8 cellular contexts compared by ENCODE assay signal in the genomic region with DNA sequence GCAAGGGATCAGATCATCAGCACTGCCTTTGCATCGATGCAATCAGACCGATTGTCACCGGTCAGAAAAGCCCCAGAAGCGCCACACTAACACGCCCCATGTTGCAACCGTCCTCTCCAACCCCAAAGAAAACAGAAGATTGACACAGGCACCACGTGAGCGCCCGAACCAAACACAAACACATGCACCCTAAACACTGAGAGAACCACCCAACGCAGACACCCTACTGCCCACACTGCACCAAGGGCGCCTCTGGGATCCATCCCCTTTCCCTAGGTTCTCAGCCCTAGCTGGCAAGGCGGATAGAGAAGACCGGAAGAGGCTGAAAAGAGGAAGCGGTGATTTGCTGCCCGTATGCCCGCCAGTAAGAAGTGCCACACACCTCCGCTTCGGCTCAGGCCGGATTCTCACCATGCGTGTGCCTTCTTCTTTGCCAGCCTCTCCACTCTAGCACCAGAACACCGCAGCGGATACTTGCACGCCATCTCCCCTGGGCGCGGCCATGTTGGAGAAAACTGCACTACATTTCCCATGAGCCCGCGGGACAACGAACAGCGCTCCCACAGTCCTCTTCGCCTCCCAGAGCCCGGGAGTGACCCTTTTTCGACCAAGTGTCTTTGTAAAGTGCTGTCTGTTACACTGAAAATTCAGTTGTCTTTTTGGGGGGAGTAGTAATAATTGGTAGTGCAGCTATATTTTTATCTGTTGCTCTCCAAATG. TPM values are rescaled to one million over a fixed set of nuclear protein-coding genes. Genes with fewer than 3 reads are reported as not detected.
DNase-seq lines count a peak whose midpoint lies in the region; ATAC-seq, FAIRE-seq and TF ChIP-seq lines count a peak whose summit lies in the region.

A gene with protein sequence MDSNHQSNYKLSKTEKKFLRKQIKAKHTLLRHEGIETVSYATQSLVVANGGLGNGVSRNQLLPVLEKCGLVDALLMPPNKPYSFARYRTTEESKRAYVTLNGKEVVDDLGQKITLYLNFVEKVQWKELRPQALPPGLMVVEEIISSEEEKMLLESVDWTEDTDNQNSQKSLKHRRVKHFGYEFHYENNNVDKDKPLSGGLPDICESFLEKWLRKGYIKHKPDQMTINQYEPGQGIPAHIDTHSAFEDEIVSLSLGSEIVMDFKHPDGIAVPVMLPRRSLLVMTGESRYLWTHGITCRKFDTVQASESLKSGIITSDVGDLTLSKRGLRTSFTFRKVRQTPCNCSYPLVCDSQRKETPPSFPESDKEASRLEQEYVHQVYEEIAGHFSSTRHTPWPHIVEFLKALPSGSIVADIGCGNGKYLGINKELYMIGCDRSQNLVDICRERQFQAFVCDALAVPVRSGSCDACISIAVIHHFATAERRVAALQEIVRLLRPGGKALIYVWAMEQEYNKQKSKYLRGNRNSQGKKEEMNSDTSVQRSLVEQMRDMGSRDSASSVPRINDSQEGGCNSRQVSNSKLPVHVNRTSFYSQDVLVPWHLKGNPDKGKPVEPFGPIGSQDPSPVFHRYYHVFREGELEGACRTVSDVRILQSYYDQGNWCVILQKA (minus strand): TSS at position 517 of the 719 bp plus-strand sequence. CDS start 4,842 bp downstream, outside the sequence.

- H3K27me3 Mint-ChIP-seq in IgD-negative memory B cell = peaks cover 2% of the 10 kb centered on the region
- no peaks in the 10 kb centered on the region for H3K27me3 Mint-ChIP-seq in activated T-helper 1 cell treated with anti-CD3 and anti-CD28 coated beads, Interleukin-12 subunit alpha, Interleukin-12 subunit beta, Interleukin-2, Interleukin-4 antibody, amounts not matched to agents 30 ng/mL and 10 ng/mL and 1 ng/mL, durations not matched to agents 14 hours and 24 hours and 36 hours (ENCODE audit: insufficient read depth)
- no peaks in the 10 kb centered on the region for H3K27me3 Mint-ChIP-seq in nephron progenitor cell (ENCODE audit: low read depth, poor library complexity)
- no peaks in the 10 kb centered on the region for H3K27me3 Mint-ChIP-seq in stimulated activated naive CD8-positive, alpha-beta T cell treated with anti-CD3 and anti-CD28 coated beads, Interleukin-15, Interleukin-2, amounts not matched to agents 100 ng/mL and 50 ng/mL, for 24 hours

- no peak for FAIRE-seq in RCC 7860 (lab: Jason Lieb, UNC)

- H3K27ac Mint-ChIP-seq in IgD-negative memory B cell (peak within 1 kb of the TSS; percentile 84 to 92 (median 84)), nephron progenitor cell (peak within 1 kb of the TSS; percentile 93)
- H3K27ac Mint-ChIP-seq in activated T-helper 1 cell treated with anti-CD3 and anti-CD28 coated beads, Interleukin-12 subunit alpha, Interleukin-12 subunit beta, Interleukin-2, Interleukin-4 antibody, amounts not matched to agents 30 ng/mL and 10 ng/mL and 1 ng/mL, durations not matched to agents 14 hours and 24 hours and 36 hours = peak within 1 kb of the TSS; percentile 98
- peak within 1 kb of the TSS; percentile 93 for H3K27ac Mint-ChIP-seq in stimulated activated naive CD8-positive, alpha-beta T cell treated with anti-CD3 and anti-CD28 coated beads, Interleukin-15, Interleukin-2, amounts not matched to agents 100 ng/mL and 50 ng/mL, for 24 hours

- H3K9me3 Mint-ChIP-seq in IgD-negative memory B cell (no peaks in the 10 kb centered on the region), nephron progenitor cell (no peaks in the 10 kb centered on the region)
- H3K9me3 Mint-ChIP-seq in activated T-helper 1 cell treated with anti-CD3 and anti-CD28 coated beads, Interleukin-12 subunit alpha, Interleukin-12 subunit beta, Interleukin-2, Interleukin-4 antibody, amounts not matched to agents 30 ng/mL and 10 ng/mL and 1 ng/mL, durations not matched to agents 14 hours and 24 hours and 36 hours = no peaks in the 10 kb centered on the region
- no peaks in the 10 kb centered on the region for H3K9me3 Mint-ChIP-seq in stimulated activated naive CD8-positive, alpha-beta T cell treated with anti-CD3 and anti-CD28 coated beads, Interleukin-15, Interleukin-2, amounts not matched to agents 100 ng/mL and 50 ng/mL, for 24 hours

- intact Hi-C loops in activated T-helper 1 cell treated with anti-CD3 and anti-CD28 coated beads, Interleukin-12 subunit alpha, Interleukin-12 subunit beta, Interleukin-2, Interleukin-4 antibody, amounts not matched to agents 30 ng/mL and 10 ng/mL and 1 ng/mL, durations not matched to agents 14 hours and 24 hours and 36 hours (cut with micrococcal nuclease) = loop anchor here (1.0 to 10.0 kb wide), 13 partner anchors 11 to 1481 kb away; a partner anchor contains a TSS

- DNase-seq in DMS53 (lab: John Stamatoyannopoulos, UW) (peak; percentile 85), RCC 7860 (ENCODE audit: low spot score) (peak; percentile 45), fibroblast of peridontal ligament (ENCODE audit: extremely low read depth) (peak; percentile 61), nephron progenitor cell (peak; percentile 77)
- DNase-seq in activated T-helper 1 cell treated with anti-CD3 and anti-CD28 coated beads, Interleukin-12 subunit alpha, Interleukin-12 subunit beta, Interleukin-2, Interleukin-4 antibody, amounts not matched to agents 30 ng/mL and 10 ng/mL and 1 ng/mL, durations not matched to agents 14 hours and 24 hours and 36 hours (ENCODE audit: low spot score) = peak; percentile 71

- TF ChIP-seq CTCF in nephron progenitor cell (IDR thresholded peaks at IDR 0.05) = no peak

- H3K4me1 Mint-ChIP-seq in IgD-negative memory B cell = peaks cover 41 to 48% (median 48%) of the 10 kb centered on the region in 3 donors
- peaks cover 52% of the 10 kb centered on the region for H3K4me1 Mint-ChIP-seq in activated T-helper 1 cell treated with anti-CD3 and anti-CD28 coated beads, Interleukin-12 subunit alpha, Interleukin-12 subunit beta, Interleukin-2, Interleukin-4 antibody, amounts not matched to agents 30 ng/mL and 10 ng/mL and 1 ng/mL, durations not matched to agents 14 hours and 24 hours and 36 hours (ENCODE audit: low read depth)
- H3K4me1 Mint-ChIP-seq in nephron progenitor cell = peaks cover 28% of the 10 kb centered on the region
- H3K4me1 Mint-ChIP-seq in stimulated activated naive CD8-positive, alpha-beta T cell treated with anti-CD3 and anti-CD28 coated beads, Interleukin-15, Interleukin-2, amounts not matched to agents 100 ng/mL and 50 ng/mL, for 24 hours (ENCODE audit: low read depth) = peaks cover 66% of the 10 kb centered on the region

- ATAC-seq in GM21529 (IDR thresholded peaks at IDR 0.05; ENCODE audit: unreplicated experiment) = peak; percentile 80

- H3K36me3 Mint-ChIP-seq in IgD-negative memory B cell (no peaks in the 10 kb centered on the region), nephron progenitor cell (ENCODE audit: low read depth) (no peaks in the 10 kb centered on the region)
- H3K36me3 Mint-ChIP-seq in activated T-helper 1 cell treated with anti-CD3 and anti-CD28 coated beads, Interleukin-12 subunit alpha, Interleukin-12 subunit beta, Interleukin-2, Interleukin-4 antibody, amounts not matched to agents 30 ng/mL and 10 ng/mL and 1 ng/mL, durations not matched to agents 14 hours and 24 hours and 36 hours (ENCODE audit: low read depth) = peaks cover 3% of the 10 kb centered on the region
- H3K36me3 Mint-ChIP-seq in stimulated activated naive CD8-positive, alpha-beta T cell treated with anti-CD3 and anti-CD28 coated beads, Interleukin-15, Interleukin-2, amounts not matched to agents 100 ng/mL and 50 ng/mL, for 24 hours (ENCODE audit: low read depth) = peaks cover 6% of the 10 kb centered on the region

- peak within 1 kb of the TSS; percentile 89 to 97 (median 92) for H3K4me3 Mint-ChIP-seq in IgD-negative memory B cell
- peak within 1 kb of the TSS; percentile 99 for H3K4me3 Mint-ChIP-seq in activated T-helper 1 cell treated with anti-CD3 and anti-CD28 coated beads, Interleukin-12 subunit alpha, Interleukin-12 subunit beta, Interleukin-2, Interleukin-4 antibody, amounts not matched to agents 30 ng/mL and 10 ng/mL and 1 ng/mL, durations not matched to agents 14 hours and 24 hours and 36 hours
- peak within 1 kb of the TSS; percentile 98 for H3K4me3 Mint-ChIP-seq in nephron progenitor cell
- H3K4me3 Mint-ChIP-seq in stimulated activated naive CD8-positive, alpha-beta T cell treated with anti-CD3 and anti-CD28 coated beads, Interleukin-15, Interleukin-2, amounts not matched to agents 100 ng/mL and 50 ng/mL, for 24 hours = peak within 1 kb of the TSS; percentile 92

RNA-seq across cellular contexts. Expression of the gene that starts here (rescaled TPM):
- polyA plus RNA-seq in IgD-negative memory B cell = 11.5 TPM
- 14.7 and 16.0 TPM in 2 replicates for total RNA-seq in activated T-helper 1 cell treated with anti-CD3 and anti-CD28 coated beads, Interleukin-12 subunit alpha, Interleukin-12 subunit beta, Interleukin-2, Interleukin-4 antibody, amounts not matched to agents 30 ng/mL and 10 ng/mL and 1 ng/mL, durations not matched to agents 14 hours and 24 hours and 36 hours

Comparison
In these comparisons a context has a peak if more than half of its experiments do, and no peak if none do; other contexts are left out.
1. Peak in every context shown above with its lines: DNase-seq and ATAC-seq.